Comparison of ENCODE assay signal across 19 cellular contexts in genomic region chr3:63955036-63955650, GRCh38. TPM values are rescaled to one million over a fixed set of nuclear protein-coding genes. Genes with fewer than 3 reads are reported as not detected.
DNase-seq lines count a peak whose midpoint lies in the region; ATAC-seq, FAIRE-seq and TF ChIP-seq lines count a peak whose summit lies in the region.
"Had no signal": no experiment of that assay in that cellular context is flagged by ENCODE, and none has a peak within 500 bp of the region (broad histone marks: within the 10 kb centered on the region; RNA-seq: fewer than 3 reads in every experiment).

No MANE protein-coding gene starts in this region.

- no peaks in the 10 kb centered on the region for H3K9me2 ChIP-seq in PC-9 (ENCODE audit: insufficient read depth)

- H3K4me2 ChIP-seq in HepG2 (ENCODE audit: low read depth, low read length) (no peak overlapping the region), PC-9 (no peak overlapping the region)

- BruUV-seq in HepG2 (replicated peaks; lab: Mats Ljungman, UMichigan) (no TSS peak), PC-9 (replicated peaks; lab: Mats Ljungman, UMichigan) (no TSS peak)

- TF ChIP-seq EP300 in HepG2 (IDR thresholded peaks at IDR 0.05; ENCODE audit: low read depth in 2 of 2, low read length in 2 of 2) (no peak), HepG2 (CRISPR knock-in tag; IDR thresholded peaks at IDR 0.05; ENCODE audit: borderline replicate concordance) (no peak)

- H3K4me1 Mint-ChIP-seq in activated naive CD8-positive, alpha-beta T cell treated with anti-CD3 and anti-CD28 coated beads, Interleukin-2, amount 10 ng/mL, durations not matched to agents 7 days and 5 days = peaks cover 22% of the 10 kb centered on the region
- H3K4me1 Mint-ChIP-seq in mesothelial cell of epicardium = peaks cover 29% of the 10 kb centered on the region

- intact Hi-C loops in right lobe of liver (cut with DNase I) (no loop called here), HepG2 (cut with micrococcal nuclease; ENCODE audit: unreplicated experiment) (no loop called here), PC-9 (cut with micrococcal nuclease; ENCODE audit: unreplicated experiment) (no loop called here)

- H2AFZ ChIP-seq in HepG2 (ENCODE audit: low read length) (no peak overlapping the region), PC-9 (no peak overlapping the region)

- WGBS in right lobe of liver (ENCODE audit: insufficient coverage, low coverage, low lambda C conversion rate, missing lambda C conversion rate) = 77% methylated on average over 3 of the region's 3 CpGs
- 100% methylated on average over 3 of the region's 3 CpGs for WGBS in HepG2 (ENCODE audit: low lambda C conversion rate)

- H3K79me2 ChIP-seq in HepG2 (ENCODE audit: insufficient read depth, low read length) (peaks cover 3% of the 10 kb centered on the region), PC-9 (ENCODE audit: low read depth) (0 out of 2 replicates have a peak, but pooled peaks cover 4% of the 10 kb centered on the region)

- no peak overlapping the region for H3K4me3 Mint-ChIP-seq in activated naive CD8-positive, alpha-beta T cell treated with anti-CD3 and anti-CD28 coated beads, Interleukin-2, amount 10 ng/mL, durations not matched to agents 7 days and 5 days
- H3K4me3 Mint-ChIP-seq in mesothelial cell of epicardium = no peak overlapping the region

- H3K27ac Mint-ChIP-seq in activated naive CD8-positive, alpha-beta T cell treated with anti-CD3 and anti-CD28 coated beads, Interleukin-2, amount 10 ng/mL, durations not matched to agents 7 days and 5 days = peak overlapping the region; percentile 7
- peak overlapping the region; percentile 41 for H3K27ac Mint-ChIP-seq in mesothelial cell of epicardium

- H3K4me1 ChIP-seq in right lobe of liver (peaks cover 0 to 29% (median 2%) of the 10 kb centered on the region in 4 donors), HepG2 (ENCODE audit: insufficient read depth, low read length) (peaks cover 7% of the 10 kb centered on the region; the same call in 1 of the 2 replicates), PC-9 (replicated peaks; ENCODE audit: insufficient read depth) (peaks cover 5% of the 10 kb centered on the region; the same call in 1 of the 2 replicates)

- H3K9ac ChIP-seq in HepG2 (ENCODE audit: insufficient read depth, low read depth, low read length) = no peak overlapping the region

- no peak overlapping the region for H3K4me3 ChIP-seq in right lobe of liver
- no peak overlapping the region for H3K4me3 ChIP-seq in HepG2 (replicated peaks in 1 of 3; ENCODE audit: insufficient read depth in 1 of 3, low read depth in 2 of 3, low read length in 3 of 3)
- no peak overlapping the region for H3K4me3 ChIP-seq in PC-9
- H3K4me3 ChIP-seq: Peyer's patch, skin epidermis had no signal

- TF ChIP-seq CTCF in right lobe of liver (IDR thresholded peaks at IDR 0.05) (no peak), HepG2 (CRISPR knock-in tag; IDR thresholded peaks at IDR 0.05) (no peak), mesothelial cell of epicardium (IDR thresholded peaks at IDR 0.05; ENCODE audit: unreplicated experiment) (no peak), PC-9 (conservative IDR thresholded peaks at IDR 0.05) (no peak)

- H3K36me3 ChIP-seq in right lobe of liver = no peaks in the 10 kb centered on the region
- peaks cover 5 to 33% of the 10 kb centered on the region in 2 experiments; a peak in 4 of 5 replicates for H3K36me3 ChIP-seq in HepG2 (replicated peaks in 1 of 2; ENCODE audit: control insufficient read depth in 1 of 2, insufficient read depth in 2 of 2, low read length in 2 of 2)
- no peaks in the 10 kb centered on the region for H3K36me3 ChIP-seq in PC-9 (ENCODE audit: low read depth)

- in situ Hi-C loops in HepG2 (cut with HindIII; ENCODE audit: extremely low pct_ligation_motif_present, low pct_unique_long_range_greater_than_20kb) = no loop called here
- in situ Hi-C loops in KBM-7 (cut with MboI; ENCODE audit: low pct_unique_long_range_greater_than_20kb, low sequenced_read_pairs) = no loop called here

- H3K27me3 Mint-ChIP-seq in activated naive CD8-positive, alpha-beta T cell treated with anti-CD3 and anti-CD28 coated beads, Interleukin-2, amount 10 ng/mL, durations not matched to agents 7 days and 5 days = no peaks in the 10 kb centered on the region
- no peaks in the 10 kb centered on the region for H3K27me3 Mint-ChIP-seq in mesothelial cell of epicardium (ENCODE audit: low read depth)

- H3K27me3 ChIP-seq in right lobe of liver = no peaks in the 10 kb centered on the region
- no peaks in the 10 kb centered on the region for H3K27me3 ChIP-seq in HepG2 (ENCODE audit: control insufficient read depth in 1 of 2, insufficient read depth in 2 of 2, low read length in 2 of 2)
- H3K27me3 ChIP-seq in PC-9 (ENCODE audit: insufficient read depth, low read depth) = no peaks in the 10 kb centered on the region
- H3K27me3 ChIP-seq: Peyer's patch had no signal

- ATAC-seq in right lobe of liver = peak in 3 of 4 donors; percentile 33 to 55 (median 42)
- ATAC-seq in HepG2 = no peak
- ATAC-seq in activated naive CD8-positive, alpha-beta T cell treated with anti-CD3 and anti-CD28 coated beads, Interleukin-2, amount 10 ng/mL, durations not matched to agents 7 days and 5 days (ENCODE audit: low read depth) = no peak
- no peak for ATAC-seq in GM18858 (IDR thresholded peaks at IDR 0.05; ENCODE audit: unreplicated experiment)
- no peak for ATAC-seq in GM21619 (IDR thresholded peaks at IDR 0.05; ENCODE audit: unreplicated experiment)

- peaks cover 13% of the 10 kb centered on the region for H3K36me3 Mint-ChIP-seq in activated naive CD8-positive, alpha-beta T cell treated with anti-CD3 and anti-CD28 coated beads, Interleukin-2, amount 10 ng/mL, durations not matched to agents 7 days and 5 days
- peaks cover 11% of the 10 kb centered on the region for H3K36me3 Mint-ChIP-seq in mesothelial cell of epicardium

- no peaks in the 10 kb centered on the region for H3F3A ChIP-seq in PC-9 (ENCODE audit: insufficient read depth, low read depth)

- CTCF ChIA-PET in HepG2 (lab: Yijun Ruan, JAX; ENCODE audit: low intra/inter-chr PET ratio, low total read pairs) (no interaction called here), PC-9 (lab: Charles Lee) (no interaction called here)

- FAIRE-seq in HepG2 (lab: Jason Lieb, UNC) = no peak
- FAIRE-seq: colon, urothelium cell line had no signal

- POLR2A ChIA-PET in HepG2 (lab: Yijun Ruan, JAX) = no interaction called here
- POLR2A ChIA-PET in activated naive CD8-positive, alpha-beta T cell treated with anti-CD3 and anti-CD28 coated beads, Interleukin-2, amount 10 ng/mL, durations not matched to agents 7 days and 5 days (lab: Charles Lee) = interaction anchor here (0.6 kb wide), 1 partner anchor 12 kb away, joined by 3 read pairs; no protein-coding TSS in a partner anchor
- POLR2A ChIA-PET in PC-9 (lab: Charles Lee; ENCODE audit: unreplicated experiment) = no interaction called here

- no peaks in the 10 kb centered on the region for H3K9me3 Mint-ChIP-seq in activated naive CD8-positive, alpha-beta T cell treated with anti-CD3 and anti-CD28 coated beads, Interleukin-2, amount 10 ng/mL, durations not matched to agents 7 days and 5 days
- H3K9me3 Mint-ChIP-seq in mesothelial cell of epicardium = no peaks in the 10 kb centered on the region

- TF ChIP-seq POLR2A in right lobe of liver (IDR thresholded peaks at IDR 0.05) = no peak
- TF ChIP-seq POLR2A in HepG2 (IDR thresholded peaks at IDR 0.05; ENCODE audit: insufficient read depth in 1 of 2, low read depth in 2 of 2, low read length in 2 of 2) = no peak

- H4K20me1 ChIP-seq in HepG2 (ENCODE audit: insufficient read depth, low read length) (no peaks in the 10 kb centered on the region), PC-9 (ENCODE audit: insufficient read depth) (no peaks in the 10 kb centered on the region; the same call in 1 of the 2 replicates)

- H3K27ac ChIP-seq in right lobe of liver (no peak overlapping the region), HepG2 (ENCODE audit: extremely low read length, insufficient read depth, low read length) (no peak overlapping the region), PC-9 (no peak overlapping the region)
- H3K27ac ChIP-seq: Peyer's patch, skin epidermis had no signal

- TF ChIP-seq RAD21 in HepG2 (CRISPR knock-in tag; IDR thresholded peaks at IDR 0.05) = no peak

- no peak for DNase-seq in right lobe of liver
- DNase-seq in HepG2 (ENCODE audit: low spot score) = no peak
- no peak for DNase-seq in activated naive CD8-positive, alpha-beta T cell treated with anti-CD3 and anti-CD28 coated beads, Interleukin-2, amount 10 ng/mL, durations not matched to agents 7 days and 5 days
- no peak for DNase-seq in mesothelial cell of epicardium (ENCODE audit: low spot score in 2 of 2, unreplicated experiment in 2 of 2)
- no peak for DNase-seq in PC-9
- no peak for DNase-seq in KBM-7
- DNase-seq: activated CD4-positive, CD25-positive, alpha-beta regulatory T cell; amygdala; glutamatergic neuron; mammary epithelial cell; NCI-H1048; NCI-H2081 treated with DMSO at 0.1 percent for 48 hours; Peyer's patch; stimulated activated naive CD4-positive, alpha-beta T cell treated with Interleukin-2 at 50 U/mL for 16 hours had no signal

- H3K9me3 ChIP-seq in right lobe of liver (no peaks in the 10 kb centered on the region), HepG2 (ENCODE audit: low read length) (no peaks in the 10 kb centered on the region), PC-9 (ENCODE audit: insufficient read depth, low read depth) (no peaks in the 10 kb centered on the region)
- H3K9me3 ChIP-seq: Peyer's patch had no signal

RNA-seq across cellular contexts. Expression of gene SCAANT1, which starts 43.0 kb away (rescaled TPM):
- total RNA-seq in right lobe of liver (not detected), HepG2 (2016; rRNA removed; fragmentation: Illumina TruSeq; extraction: Trizol) (not detected in 2 replicates), mesothelial cell of epicardium (not detected in 3 replicates), PC-9 (2021) (not detected in 2 replicates)
- 3.1 TPM in 1 of 2 replicates, not detected in the other for total RNA-seq in HepG2 (2016; cell fraction: cytosol; rRNA removed; fragmentation: Illumina TruSeq; extraction: Trizol; ENCODE audit: low read depth)
- total RNA-seq in HepG2 (2016; cell fraction: insoluble cytoplasmic fraction; rRNA removed; fragmentation: Illumina TruSeq; extraction: Trizol) = 1.8 TPM in 1 of 2 replicates, not detected in the other
- not detected in 2 replicates for total RNA-seq in HepG2 (2016; cell fraction: membrane; rRNA removed; fragmentation: Illumina TruSeq; extraction: Trizol)
- total RNA-seq in HepG2 (2016; cell fraction: nucleus; rRNA removed; fragmentation: Illumina TruSeq; extraction: Trizol) = 3.8 TPM in 1 of 2 replicates, not detected in the other
- polyA plus RNA-seq in HepG2 (2011; rRNA removed) = not detected in 2 replicates
- not detected in 2 replicates for polyA plus RNA-seq in HepG2 (2011; cell fraction: cytosol; rRNA removed)
- polyA plus RNA-seq in HepG2 (2011; cell fraction: nucleus; rRNA removed) = not detected in 2 replicates
- 2.0 TPM in 1 of 2 replicates, not detected in the other for polyA plus RNA-seq in HepG2 (2012)
- 1.5 TPM in 2 replicates for polyA plus RNA-seq in HepG2 (2016; cell fraction: cytosol; fragmentation: Illumina TruSeq; extraction: Trizol; ENCODE audit: low read depth)
- not detected in 2 replicates for polyA plus RNA-seq in HepG2 (2016; cell fraction: insoluble cytoplasmic fraction; fragmentation: Illumina TruSeq; extraction: Trizol; ENCODE audit: low read depth)
- 1.5 TPM in 1 of 2 replicates, not detected in the other for polyA plus RNA-seq in HepG2 (2016; cell fraction: membrane; fragmentation: Illumina TruSeq; extraction: Trizol; ENCODE audit: low read depth)
- polyA plus RNA-seq in HepG2 (2016; cell fraction: nucleus; fragmentation: Illumina TruSeq; extraction: Trizol; ENCODE audit: insufficient read depth, low read depth) = not detected in 2 replicates
- not detected in 2 replicates for polyA minus RNA-seq in HepG2 (2011; rRNA and poly(A)+ RNA removed; ENCODE audit: low replicate concordance)
- polyA minus RNA-seq in HepG2 (2011; cell fraction: cytosol; rRNA and poly(A)+ RNA removed) = not detected in 2 replicates
- polyA minus RNA-seq in HepG2 (2011; cell fraction: nucleus; rRNA and poly(A)+ RNA removed) = 4.4 and 7.8 TPM in 2 replicates
- 1 to 10 TPM in 1 of 2 experiments, not detected in 1; 1.8 TPM for total RNA-seq in activated naive CD8-positive, alpha-beta T cell treated with anti-CD3 and anti-CD28 coated beads, Interleukin-2, amount 10 ng/mL, durations not matched to agents 7 days and 5 days
- total RNA-seq: mammary epithelial cell, Peyer's patch had no signal
- polyA plus RNA-seq: mammary epithelial cell had no signal

Comparison
In these comparisons a context has a peak if more than half of its experiments do, and no peak if none do; other contexts are left out.
1. ATAC-seq: peak in right lobe of liver (3 of 4); none in HepG2 (single experiment), activated naive CD8-positive, alpha-beta T cell treated with anti-CD3 and anti-CD28 coated beads, Interleukin-2, amount 10 ng/mL, durations not matched to agents 7 days and 5 days (single experiment), GM18858 (single experiment) and GM21619 (single experiment).